Comparison of ENCODE assay signal across 10 cellular contexts in the genomic region with DNA sequence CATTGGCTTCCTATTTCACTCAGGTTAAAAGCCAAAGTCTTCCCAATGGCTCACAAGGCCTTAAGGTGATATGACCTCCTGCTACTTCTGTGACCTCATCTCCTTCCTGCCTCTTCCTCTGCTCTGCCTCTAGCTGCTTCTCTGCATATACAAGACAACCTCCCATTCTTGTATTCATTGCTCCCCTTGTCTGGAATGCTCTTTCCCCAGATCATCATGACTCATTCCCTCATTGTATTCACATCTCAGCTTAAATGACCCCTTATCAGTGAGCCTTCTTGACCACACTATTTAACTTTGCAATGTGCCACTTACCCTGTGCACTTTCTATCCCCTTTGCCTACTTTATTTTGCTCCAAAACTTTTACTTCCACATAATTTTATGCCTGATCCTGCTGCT.
DNase-seq lines count a peak whose midpoint lies in the region; TF ChIP-seq lines count a peak whose summit lies in the region.
"Had no signal": no experiment of that assay in that cellular context is flagged by ENCODE, and none has a peak within 500 bp of the region (broad histone marks: within the 10 kb centered on the region; RNA-seq: fewer than 3 reads in every experiment).

No MANE protein-coding gene starts in this region.

- H3K4me3 Mint-ChIP-seq in MCF 10A (ENCODE audit: unreplicated experiment) = no peak overlapping the region
- H3K4me3 Mint-ChIP-seq: type B pancreatic cell had no signal

- TF ChIP-seq CTCF in MCF 10A (IDR thresholded peaks at IDR 0.05; ENCODE audit: unreplicated experiment) (no peak), breast epithelium (IDR thresholded peaks at IDR 0.05) (no peak), foreskin fibroblast (IDR thresholded peaks at IDR 0.05; ENCODE audit: low read depth, low read length) (no peak), smooth muscle cell (IDR thresholded peaks at IDR 0.05; ENCODE audit: borderline replicate concordance, insufficient read depth, poor library complexity, severe bottlenecking) (no peak)

- H3K4me1 Mint-ChIP-seq in MCF 10A (ENCODE audit: insufficient read depth, unreplicated experiment) = peaks cover 27% of the 10 kb centered on the region

- H3K27me3 Mint-ChIP-seq in MCF 10A (ENCODE audit: insufficient read depth, unreplicated experiment) = no peaks in the 10 kb centered on the region
- H3K27me3 Mint-ChIP-seq: type B pancreatic cell had no signal

- DNase-seq in MCF 10A (ENCODE audit: unreplicated experiment) (peak; percentile 51), breast epithelium (ENCODE audit: low spot score in 2 of 2) (no peak), SW 1271 (lab: John Stamatoyannopoulos, UW) (peak; percentile 73 to 95), foreskin fibroblast (peak; percentile 61 to 79), smooth muscle cell (lab: John Stamatoyannopoulos, UW; ENCODE audit: unreplicated experiment) (no peak), NCI-H510A treated with DMSO at 0.1 percent for 48 hours (lab: John Stamatoyannopoulos, UW) (no peak), NCI-H446 treated with DMSO at 0.1 percent for 48 hours (lab: John Stamatoyannopoulos, UW) (no peak), NCI-H1694 (lab: John Stamatoyannopoulos, UW) (no peak)
- DNase-seq: activated effector memory CD4-positive, alpha-beta T cell treated with anti-CD3 and anti-CD28 coated beads, Interleukin-2, amount 50 U/mL, for 16 hours had no signal

- CTCF ChIA-PET in MCF 10A (lab: Yijun Ruan, JAX) = interaction anchor here (0.6 kb wide), 1 partner anchor 424 kb away, joined by 3 read pairs; no protein-coding TSS in a partner anchor

- no peaks in the 10 kb centered on the region for H3K27me3 ChIP-seq in breast epithelium
- no peaks in the 10 kb centered on the region for H3K27me3 ChIP-seq in smooth muscle cell (ENCODE audit: low read depth)

- H3K79me2 ChIP-seq in smooth muscle cell (ENCODE audit: low read depth) = peaks cover 92% of the 10 kb centered on the region

- peaks cover 19% of the 10 kb centered on the region for H3K36me3 Mint-ChIP-seq in MCF 10A (ENCODE audit: insufficient read depth, unreplicated experiment)

- peak overlapping the region; percentile 58 for H3K4me2 ChIP-seq in smooth muscle cell

- no TSS peak for BruUV-seq in MCF 10A (replicated peaks; lab: Mats Ljungman, UMichigan)

- H3K27ac ChIP-seq in breast epithelium (no peak overlapping the region), smooth muscle cell (ENCODE audit: low read depth) (peak overlapping the region; percentile 40)

- H3K36me3 ChIP-seq in breast epithelium = no peaks in the 10 kb centered on the region
- H3K36me3 ChIP-seq in smooth muscle cell (ENCODE audit: low read depth) = peaks cover 15% of the 10 kb centered on the region

- H3K4me1 ChIP-seq in breast epithelium (no peaks in the 10 kb centered on the region), smooth muscle cell (ENCODE audit: low read depth) (peaks cover 12% of the 10 kb centered on the region)

- POLR2A ChIA-PET in MCF 10A (lab: Yijun Ruan, JAX) = interaction anchor here (1.1 kb wide), 2 partner anchors 9 to 90 kb away, joined by 3 read pairs; no protein-coding TSS in a partner anchor

- no peak overlapping the region for H2AFZ ChIP-seq in smooth muscle cell (ENCODE audit: low read depth)

- peaks cover 15% of the 10 kb centered on the region for H3K9me3 Mint-ChIP-seq in MCF 10A (ENCODE audit: unreplicated experiment)

- intact Hi-C loops in MCF 10A (cut with micrococcal nuclease) (no loop called here), breast epithelium (cut with DNase I; ENCODE audit: low total_unique reads) (no loop called here)

- no peaks in the 10 kb centered on the region for H3K9me3 ChIP-seq in breast epithelium
- no peaks in the 10 kb centered on the region for H3K9me3 ChIP-seq in smooth muscle cell (replicated peaks; ENCODE audit: low read depth)

- H3K27ac Mint-ChIP-seq in MCF 10A (ENCODE audit: low read depth, unreplicated experiment) = no peak overlapping the region
- H3K27ac Mint-ChIP-seq: type B pancreatic cell had no signal

- no peak overlapping the region for H3K9ac ChIP-seq in smooth muscle cell (ENCODE audit: low read depth)

- H3K4me3 ChIP-seq in breast epithelium (no peak overlapping the region), foreskin fibroblast (ENCODE audit: low read depth in 1 of 2, low read length in 2 of 2) (no peak overlapping the region), smooth muscle cell (no peak overlapping the region)

- H3F3A ChIP-seq in smooth muscle cell (ENCODE audit: low read depth) = peaks cover 7% of the 10 kb centered on the region

- TF ChIP-seq POLR2A in breast epithelium (IDR thresholded peaks at IDR 0.05) = no peak

- peaks cover 87% of the 10 kb centered on the region for H4K20me1 ChIP-seq in smooth muscle cell (ENCODE audit: low read depth)

Comparison
In these comparisons a context has a peak if more than half of its experiments do, and no peak if none do; other contexts are left out.
1. DNase-seq: peak in MCF 10A (single experiment), SW 1271 (2 of 2) and foreskin fibroblast (2 of 2); none in breast epithelium (0 of 2), smooth muscle cell (single experiment), NCI-H510A treated with DMSO at 0.1 percent for 48 hours (single experiment), NCI-H446 treated with DMSO at 0.1 percent for 48 hours (single experiment) and NCI-H1694 (single experiment).